1 cellular context compared by ENCODE assay signal in the genomic region with DNA sequence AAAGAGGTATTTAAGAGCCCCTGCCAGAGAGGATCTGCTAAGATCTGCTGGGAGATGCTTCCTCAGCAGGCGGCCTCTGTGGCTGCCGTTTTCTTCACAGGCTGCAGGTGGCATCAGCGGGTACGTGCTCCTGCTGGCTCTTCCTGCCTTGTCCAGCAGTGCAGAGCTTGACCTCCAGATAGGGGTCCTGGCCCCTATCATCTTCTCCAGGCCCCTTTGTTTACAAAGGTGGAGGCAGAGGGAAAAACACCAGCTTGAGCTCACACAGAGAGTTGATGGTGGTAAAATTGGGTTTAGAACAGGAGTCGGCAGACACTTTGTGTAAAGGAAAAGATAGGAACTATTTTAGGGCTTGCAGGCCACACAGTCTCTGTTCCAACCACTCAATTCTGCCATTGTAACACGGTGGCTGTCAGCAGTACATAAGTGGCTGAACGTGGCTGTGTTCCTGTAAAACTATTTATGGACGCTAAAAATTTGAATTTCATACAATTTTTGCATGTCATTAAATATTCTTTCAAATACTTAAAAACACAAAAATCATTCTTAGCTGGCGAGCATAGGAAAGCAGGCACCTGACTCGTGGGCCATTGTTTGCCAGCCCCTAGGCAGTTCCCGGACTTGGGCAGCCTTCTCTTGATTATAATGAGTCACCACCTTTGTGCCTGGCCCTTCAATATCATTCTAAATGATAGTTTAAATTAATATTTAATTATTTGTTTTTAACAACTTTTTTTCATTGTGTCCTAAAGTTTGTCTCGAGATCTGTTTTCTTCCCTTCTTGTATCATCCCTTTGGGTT.
TF ChIP-seq lines count a peak whose summit lies in the region.

No MANE protein-coding gene starts in this region.

TF ChIP-seq in HepG2, 621 proteins besides CTCF, POLR2A, EP300 and RAD21 (continued from another document and continues in another):
- TF ChIP-seq, protein P1, sequence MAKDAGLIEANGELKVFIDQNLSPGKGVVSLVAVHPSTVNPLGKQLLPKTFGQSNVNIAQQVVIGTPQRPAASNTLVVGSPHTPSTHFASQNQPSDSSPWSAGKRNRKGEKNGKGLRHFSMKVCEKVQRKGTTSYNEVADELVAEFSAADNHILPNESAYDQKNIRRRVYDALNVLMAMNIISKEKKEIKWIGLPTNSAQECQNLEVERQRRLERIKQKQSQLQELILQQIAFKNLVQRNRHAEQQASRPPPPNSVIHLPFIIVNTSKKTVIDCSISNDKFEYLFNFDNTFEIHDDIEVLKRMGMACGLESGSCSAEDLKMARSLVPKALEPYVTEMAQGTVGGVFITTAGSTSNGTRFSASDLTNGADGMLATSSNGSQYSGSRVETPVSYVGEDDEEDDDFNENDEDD (CRISPR knock-in tag; IDR thresholded peaks at IDR 0.05; ENCODE audit: borderline replicate concordance), result no peak
- TF ChIP-seq PAX8 (CRISPR knock-in tag; IDR thresholded peaks at IDR 0.05; ENCODE audit: borderline replicate concordance) (no peak), ZNF674 (CRISPR knock-in tag; IDR thresholded peaks at IDR 0.05; ENCODE audit: low read depth) (no peak), FOXO1 (CRISPR knock-in tag; IDR thresholded peaks at IDR 0.05) (peak; percentile 41; the same call in 1 of the 2 replicates), TGIF2 (CRISPR knock-in tag; IDR thresholded peaks at IDR 0.05) (no peak), NKX3-1 (CRISPR knock-in tag; IDR thresholded peaks at IDR 0.05) (no peak), DPF2 (CRISPR knock-in tag; IDR thresholded peaks at IDR 0.05; ENCODE audit: borderline replicate concordance, low read depth) (no peak; the same call in 1 of the 2 replicates), CEBPB (IDR thresholded peaks at IDR 0.05; ENCODE audit: borderline replicate concordance, low read depth, low read length) (no peak), ZNF34 (CRISPR knock-in tag; IDR thresholded peaks at IDR 0.05; ENCODE audit: borderline replicate concordance) (no peak), ZFP36 (IDR thresholded peaks at IDR 0.05; ENCODE audit: borderline replicate concordance, low read depth, low read length, partially characterized antibody) (no peak), ZNF263 (CRISPR knock-in tag; IDR thresholded peaks at IDR 0.05) (no peak), BRCA1 (CRISPR knock-in tag; IDR thresholded peaks at IDR 0.05) (no peak), ZNF761 (CRISPR knock-in tag; conservative IDR thresholded peaks at IDR 0.05) (0 out of 2 replicates have a peak, but pooled peaks have one; percentile 28), KDM5B (CRISPR knock-in tag; IDR thresholded peaks at IDR 0.05; ENCODE audit: borderline replicate concordance) (no peak), ZNF180 (CRISPR knock-in tag; IDR thresholded peaks at IDR 0.05; ENCODE audit: borderline replicate concordance, low read depth) (no peak), LCORL (IDR thresholded peaks at IDR 0.05) (no peak), LCORL (CRISPR knock-in tag; IDR thresholded peaks at IDR 0.05) (0 out of 2 replicates have a peak, but pooled peaks have one; percentile 19), NR3C1 (CRISPR knock-in tag; IDR thresholded peaks at IDR 0.05) (no peak), BRD4 (CRISPR knock-in tag; IDR thresholded peaks at IDR 0.05) (no peak), SNAPC2 (CRISPR knock-in tag; IDR thresholded peaks at IDR 0.05) (no peak), NFKB2 (CRISPR knock-in tag; IDR thresholded peaks at IDR 0.05; ENCODE audit: borderline replicate concordance) (no peak), ZNF776 (CRISPR knock-in tag; IDR thresholded peaks at IDR 0.05) (no peak), FOXA1 (IDR thresholded peaks at IDR 0.05) (no peak), FOXA1 (CRISPR knock-in tag; IDR thresholded peaks at IDR 0.05) (0 out of 2 replicates have a peak, but pooled peaks have one; percentile 39), ZNF577 (CRISPR knock-in tag; IDR thresholded peaks at IDR 0.05; ENCODE audit: borderline replicate concordance, low read depth) (no peak), MBNL3 (CRISPR knock-in tag; conservative IDR thresholded peaks at IDR 0.05) (no peak), MZF1 (CRISPR knock-in tag; IDR thresholded peaks at IDR 0.05; ENCODE audit: borderline replicate concordance) (no peak), ZNF317 (CRISPR knock-in tag; IDR thresholded peaks at IDR 0.05) (peak; percentile 86), ZNF431 (CRISPR knock-in tag; IDR thresholded peaks at IDR 0.05; ENCODE audit: borderline replicate concordance, low read depth) (peak; percentile 94; the same call in 1 of the 2 replicates), GATAD1 (CRISPR knock-in tag; IDR thresholded peaks at IDR 0.05) (0 out of 2 replicates have a peak, but pooled peaks have one; percentile 25), ZNF205 (CRISPR knock-in tag; IDR thresholded peaks at IDR 0.05) (peak; percentile 66; the same call in 1 of the 2 replicates)
- TF ChIP-seq, protein P2, sequence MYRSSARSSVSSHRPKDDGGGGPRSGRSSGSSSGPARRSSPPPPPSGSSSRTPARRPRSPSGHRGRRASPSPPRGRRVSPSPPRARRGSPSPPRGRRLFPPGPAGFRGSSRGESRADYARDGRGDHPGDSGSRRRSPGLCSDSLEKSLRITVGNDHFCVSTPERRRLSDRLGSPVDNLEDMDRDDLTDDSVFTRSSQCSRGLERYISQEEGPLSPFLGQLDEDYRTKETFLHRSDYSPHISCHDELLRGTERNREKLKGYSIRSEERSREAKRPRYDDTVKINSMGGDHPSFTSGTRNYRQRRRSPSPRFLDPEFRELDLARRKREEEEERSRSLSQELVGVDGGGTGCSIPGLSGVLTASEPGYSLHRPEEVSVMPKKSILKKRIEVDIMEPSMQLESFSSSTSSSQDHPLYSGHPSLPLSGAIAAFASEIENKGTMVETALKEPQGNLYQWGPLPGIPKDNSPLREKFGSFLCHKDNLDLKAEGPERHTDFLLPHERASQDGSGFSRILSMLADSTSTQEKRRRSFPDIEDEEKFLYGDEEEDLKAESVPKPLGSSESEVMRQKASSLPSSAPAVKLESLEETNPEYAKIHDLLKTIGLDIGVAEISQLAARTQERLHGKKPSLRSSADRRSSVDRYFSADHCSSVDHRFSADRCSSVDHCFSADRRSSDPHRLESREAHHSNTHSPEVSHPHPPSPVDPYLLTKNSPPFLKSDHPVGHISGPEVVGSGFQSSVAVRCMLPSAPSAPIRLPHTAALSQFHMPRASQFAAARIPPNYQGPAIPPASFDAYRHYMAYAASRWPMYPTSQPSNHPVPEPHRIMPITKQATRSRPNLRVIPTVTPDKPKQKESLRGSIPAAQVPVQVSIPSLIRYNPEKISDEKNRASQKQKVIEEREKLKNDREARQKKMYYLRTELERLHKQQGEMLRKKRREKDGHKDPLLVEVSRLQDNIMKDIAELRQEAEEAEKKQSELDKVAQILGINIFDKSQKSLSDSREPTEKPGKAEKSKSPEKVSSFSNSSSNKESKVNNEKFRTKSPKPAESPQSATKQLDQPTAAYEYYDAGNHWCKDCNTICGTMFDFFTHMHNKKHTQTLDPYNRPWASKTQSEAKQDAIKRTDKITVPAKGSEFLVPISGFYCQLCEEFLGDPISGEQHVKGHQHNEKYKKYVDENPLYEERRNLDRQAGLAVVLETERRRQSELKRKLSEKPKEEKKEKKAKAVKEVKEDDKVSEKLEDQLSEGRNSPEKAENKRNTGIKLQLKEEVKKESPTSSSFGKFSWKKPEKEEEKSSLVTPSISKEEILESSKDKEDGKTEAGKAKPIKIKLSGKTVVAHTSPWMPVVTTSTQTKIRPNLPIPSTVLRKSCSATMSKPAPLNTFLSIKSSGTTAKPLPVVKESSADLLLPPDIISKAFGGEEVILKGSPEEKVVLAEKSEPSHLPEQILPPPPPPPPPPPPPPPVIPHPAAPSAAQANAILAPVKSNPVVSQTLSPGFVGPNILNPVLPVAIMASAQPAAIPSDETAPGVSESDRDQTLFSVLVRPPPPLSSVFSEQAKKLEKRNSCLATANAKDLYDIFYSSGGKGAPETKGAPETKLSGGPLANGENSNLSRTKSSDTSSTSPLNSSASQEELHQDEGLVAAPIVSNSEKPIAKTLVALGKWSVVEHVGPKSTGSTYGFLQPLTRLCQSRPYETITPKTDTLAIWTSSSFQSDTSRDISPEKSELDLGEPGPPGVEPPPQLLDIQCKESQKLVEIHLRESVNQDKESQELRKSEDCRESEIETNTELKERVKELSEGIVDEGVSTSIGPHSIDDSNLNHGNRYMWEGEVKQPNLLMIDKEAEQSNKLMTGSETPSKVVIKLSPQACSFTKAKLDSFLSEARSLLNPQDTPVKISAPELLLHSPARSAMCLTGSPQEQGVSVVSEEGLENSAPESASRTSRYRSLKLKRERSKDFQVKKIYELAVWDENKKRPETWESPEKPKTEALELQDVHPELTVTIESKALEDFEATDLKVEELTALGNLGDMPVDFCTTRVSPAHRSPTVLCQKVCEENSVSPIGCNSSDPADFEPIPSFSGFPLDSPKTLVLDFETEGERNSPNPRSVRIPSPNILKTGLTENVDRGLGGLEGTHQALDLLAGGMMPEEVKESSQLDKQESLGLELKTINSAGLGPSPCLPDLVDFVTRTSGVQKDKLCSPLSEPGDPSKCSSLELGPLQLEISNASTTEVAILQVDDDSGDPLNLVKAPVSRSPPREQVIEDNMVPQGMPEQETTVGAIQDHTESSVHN (CRISPR knock-in tag; IDR thresholded peaks at IDR 0.05), result no peak
- TF ChIP-seq, protein P3, sequence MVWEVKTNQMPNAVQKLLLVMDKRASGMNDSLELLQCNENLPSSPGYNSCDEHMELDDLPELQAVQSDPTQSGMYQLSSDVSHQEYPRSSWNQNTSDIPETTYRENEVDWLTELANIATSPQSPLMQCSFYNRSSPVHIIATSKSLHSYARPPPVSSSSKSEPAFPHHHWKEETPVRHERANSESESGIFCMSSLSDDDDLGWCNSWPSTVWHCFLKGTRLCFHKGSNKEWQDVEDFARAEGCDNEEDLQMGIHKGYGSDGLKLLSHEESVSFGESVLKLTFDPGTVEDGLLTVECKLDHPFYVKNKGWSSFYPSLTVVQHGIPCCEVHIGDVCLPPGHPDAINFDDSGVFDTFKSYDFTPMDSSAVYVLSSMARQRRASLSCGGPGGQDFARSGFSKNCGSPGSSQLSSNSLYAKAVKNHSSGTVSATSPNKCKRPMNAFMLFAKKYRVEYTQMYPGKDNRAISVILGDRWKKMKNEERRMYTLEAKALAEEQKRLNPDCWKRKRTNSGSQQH (CRISPR knock-in tag; IDR thresholded peaks at IDR 0.05; ENCODE audit: low read depth), result no peak
- TF ChIP-seq, protein P4, sequence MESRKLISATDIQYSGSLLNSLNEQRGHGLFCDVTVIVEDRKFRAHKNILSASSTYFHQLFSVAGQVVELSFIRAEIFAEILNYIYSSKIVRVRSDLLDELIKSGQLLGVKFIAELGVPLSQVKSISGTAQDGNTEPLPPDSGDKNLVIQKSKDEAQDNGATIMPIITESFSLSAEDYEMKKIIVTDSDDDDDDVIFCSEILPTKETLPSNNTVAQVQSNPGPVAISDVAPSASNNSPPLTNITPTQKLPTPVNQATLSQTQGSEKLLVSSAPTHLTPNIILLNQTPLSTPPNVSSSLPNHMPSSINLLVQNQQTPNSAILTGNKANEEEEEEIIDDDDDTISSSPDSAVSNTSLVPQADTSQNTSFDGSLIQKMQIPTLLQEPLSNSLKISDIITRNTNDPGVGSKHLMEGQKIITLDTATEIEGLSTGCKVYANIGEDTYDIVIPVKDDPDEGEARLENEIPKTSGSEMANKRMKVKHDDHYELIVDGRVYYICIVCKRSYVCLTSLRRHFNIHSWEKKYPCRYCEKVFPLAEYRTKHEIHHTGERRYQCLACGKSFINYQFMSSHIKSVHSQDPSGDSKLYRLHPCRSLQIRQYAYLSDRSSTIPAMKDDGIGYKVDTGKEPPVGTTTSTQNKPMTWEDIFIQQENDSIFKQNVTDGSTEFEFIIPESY (CRISPR knock-in tag; IDR thresholded peaks at IDR 0.05), result peak; percentile 62; the same call in 1 of the 2 replicates
- TF ChIP-seq, protein P5, sequence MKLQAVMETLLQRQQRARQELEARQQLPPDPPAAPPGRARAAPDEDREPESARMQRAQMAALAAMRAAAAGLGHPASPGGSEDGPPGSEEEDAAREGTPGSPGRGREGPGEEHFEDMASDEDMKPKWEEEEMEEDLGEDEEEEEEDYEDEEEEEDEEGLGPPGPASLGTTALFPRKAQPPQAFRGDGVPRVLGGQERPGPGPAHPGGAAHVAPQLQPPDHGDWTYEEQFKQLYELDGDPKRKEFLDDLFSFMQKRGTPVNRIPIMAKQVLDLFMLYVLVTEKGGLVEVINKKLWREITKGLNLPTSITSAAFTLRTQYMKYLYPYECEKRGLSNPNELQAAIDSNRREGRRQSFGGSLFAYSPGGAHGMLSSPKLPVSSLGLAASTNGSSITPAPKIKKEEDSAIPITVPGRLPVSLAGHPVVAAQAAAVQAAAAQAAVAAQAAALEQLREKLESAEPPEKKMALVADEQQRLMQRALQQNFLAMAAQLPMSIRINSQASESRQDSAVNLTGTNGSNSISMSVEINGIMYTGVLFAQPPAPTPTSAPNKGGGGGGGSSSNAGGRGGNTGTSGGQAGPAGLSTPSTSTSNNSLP (IDR thresholded peaks at IDR 0.05; ENCODE audit: low read depth, low read length), result no peak
- TF ChIP-seq, protein P6, sequence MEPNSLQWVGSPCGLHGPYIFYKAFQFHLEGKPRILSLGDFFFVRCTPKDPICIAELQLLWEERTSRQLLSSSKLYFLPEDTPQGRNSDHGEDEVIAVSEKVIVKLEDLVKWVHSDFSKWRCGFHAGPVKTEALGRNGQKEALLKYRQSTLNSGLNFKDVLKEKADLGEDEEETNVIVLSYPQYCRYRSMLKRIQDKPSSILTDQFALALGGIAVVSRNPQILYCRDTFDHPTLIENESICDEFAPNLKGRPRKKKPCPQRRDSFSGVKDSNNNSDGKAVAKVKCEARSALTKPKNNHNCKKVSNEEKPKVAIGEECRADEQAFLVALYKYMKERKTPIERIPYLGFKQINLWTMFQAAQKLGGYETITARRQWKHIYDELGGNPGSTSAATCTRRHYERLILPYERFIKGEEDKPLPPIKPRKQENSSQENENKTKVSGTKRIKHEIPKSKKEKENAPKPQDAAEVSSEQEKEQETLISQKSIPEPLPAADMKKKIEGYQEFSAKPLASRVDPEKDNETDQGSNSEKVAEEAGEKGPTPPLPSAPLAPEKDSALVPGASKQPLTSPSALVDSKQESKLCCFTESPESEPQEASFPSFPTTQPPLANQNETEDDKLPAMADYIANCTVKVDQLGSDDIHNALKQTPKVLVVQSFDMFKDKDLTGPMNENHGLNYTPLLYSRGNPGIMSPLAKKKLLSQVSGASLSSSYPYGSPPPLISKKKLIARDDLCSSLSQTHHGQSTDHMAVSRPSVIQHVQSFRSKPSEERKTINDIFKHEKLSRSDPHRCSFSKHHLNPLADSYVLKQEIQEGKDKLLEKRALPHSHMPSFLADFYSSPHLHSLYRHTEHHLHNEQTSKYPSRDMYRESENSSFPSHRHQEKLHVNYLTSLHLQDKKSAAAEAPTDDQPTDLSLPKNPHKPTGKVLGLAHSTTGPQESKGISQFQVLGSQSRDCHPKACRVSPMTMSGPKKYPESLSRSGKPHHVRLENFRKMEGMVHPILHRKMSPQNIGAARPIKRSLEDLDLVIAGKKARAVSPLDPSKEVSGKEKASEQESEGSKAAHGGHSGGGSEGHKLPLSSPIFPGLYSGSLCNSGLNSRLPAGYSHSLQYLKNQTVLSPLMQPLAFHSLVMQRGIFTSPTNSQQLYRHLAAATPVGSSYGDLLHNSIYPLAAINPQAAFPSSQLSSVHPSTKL (CRISPR knock-in tag; IDR thresholded peaks at IDR 0.05), result peak; percentile 59
- TF ChIP-seq, protein P7, sequence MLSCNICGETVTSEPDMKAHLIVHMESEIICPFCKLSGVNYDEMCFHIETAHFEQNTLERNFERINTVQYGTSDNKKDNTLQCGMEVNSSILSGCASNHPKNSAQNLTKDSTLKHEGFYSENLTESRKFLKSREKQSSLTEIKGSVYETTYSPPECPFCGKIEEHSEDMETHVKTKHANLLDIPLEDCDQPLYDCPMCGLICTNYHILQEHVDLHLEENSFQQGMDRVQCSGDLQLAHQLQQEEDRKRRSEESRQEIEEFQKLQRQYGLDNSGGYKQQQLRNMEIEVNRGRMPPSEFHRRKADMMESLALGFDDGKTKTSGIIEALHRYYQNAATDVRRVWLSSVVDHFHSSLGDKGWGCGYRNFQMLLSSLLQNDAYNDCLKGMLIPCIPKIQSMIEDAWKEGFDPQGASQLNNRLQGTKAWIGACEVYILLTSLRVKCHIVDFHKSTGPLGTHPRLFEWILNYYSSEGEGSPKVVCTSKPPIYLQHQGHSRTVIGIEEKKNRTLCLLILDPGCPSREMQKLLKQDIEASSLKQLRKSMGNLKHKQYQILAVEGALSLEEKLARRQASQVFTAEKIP (CRISPR knock-in tag; IDR thresholded peaks at IDR 0.05; ENCODE audit: borderline replicate concordance), result no peak
